Comparison of ENCODE assay signal across 1 cellular context in the genomic region with DNA sequence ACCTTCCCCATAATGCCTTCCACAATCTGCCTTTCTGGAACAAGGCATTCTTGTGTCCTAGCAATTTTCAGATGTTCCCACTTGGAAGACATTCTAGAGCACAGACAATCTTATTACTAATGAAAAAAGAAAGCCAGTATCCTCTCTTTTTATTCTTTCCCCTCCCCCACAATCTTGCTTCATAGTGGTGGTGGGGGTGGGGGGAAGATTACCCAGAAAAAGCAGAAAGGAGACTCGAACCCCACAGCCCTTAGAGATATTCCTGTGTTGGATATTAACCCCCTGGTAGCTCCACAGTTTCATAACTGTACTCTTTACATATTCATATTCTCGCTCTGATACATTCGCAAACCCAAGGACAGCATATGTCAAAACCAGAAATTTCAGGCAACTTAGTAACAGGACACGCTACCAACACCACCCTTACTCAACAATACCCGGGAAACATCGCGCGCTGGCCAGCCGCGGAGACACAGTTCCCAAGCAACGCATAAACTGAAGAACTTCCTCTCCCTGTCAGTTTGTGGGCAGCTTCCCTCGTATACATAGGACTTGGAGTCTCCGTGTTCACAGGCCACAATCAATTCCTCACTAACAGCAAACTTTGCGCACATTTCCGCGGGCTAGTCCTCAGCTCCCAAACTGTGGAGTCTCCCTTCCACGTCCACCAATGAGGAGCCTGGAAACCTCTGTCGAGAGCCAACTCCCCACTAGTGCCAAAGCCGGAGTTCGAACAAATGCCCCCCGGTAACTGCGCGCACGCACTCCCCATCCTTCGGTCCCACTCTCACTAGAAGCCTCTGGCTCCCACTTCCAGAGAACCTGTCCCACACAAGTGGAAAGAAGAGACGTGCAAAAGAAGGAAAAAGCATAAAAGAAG.
TF ChIP-seq lines count a peak whose summit lies in the region.

No MANE protein-coding gene starts in this region.

TF ChIP-seq in K562, 482 proteins besides CTCF, POLR2A, EP300 and RAD21 (continued from another document and continues in another):
- TF ChIP-seq TCF7 (IDR thresholded peaks at IDR 0.05; ENCODE audit: borderline replicate concordance) (0 out of 2 replicates have a peak, but pooled peaks have one; percentile 8), CREM (IDR thresholded peaks at IDR 0.05; ENCODE audit: low read depth) (0 out of 2 replicates have a peak, but pooled peaks have one; percentile 33), GATAD2A (IDR thresholded peaks at IDR 0.05) (no peak), HDAC1 (IDR thresholded peaks at IDR 0.05) (no peak), FOXK2 (conservative IDR thresholded peaks at IDR 0.05 in 1 of 2, IDR thresholded peaks at IDR 0.05 in 1 of 2; ENCODE audit: low read depth in 2 of 2) (0 out of 4 replicates have a peak, but pooled peaks of 1 of the 2 experiments have one; percentile 31), CREB1 (IDR thresholded peaks at IDR 0.05) (no peak), CREB1 (CRISPR knock-in tag; IDR thresholded peaks at IDR 0.05) (no peak), FOXA3 (CRISPR knock-in tag; conservative IDR thresholded peaks at IDR 0.05 in 1 of 2, IDR thresholded peaks at IDR 0.05 in 1 of 2) (peak in 1 of 2 experiments; percentile 10; a peak in 1 of 4 replicates), U2AF2 (optimal IDR thresholded peaks at IDR 0.05; ENCODE audit: low read depth, low read length) (no peak), ZNF217 (CRISPR knock-in tag; IDR thresholded peaks at IDR 0.05) (no peak), ATF7 (IDR thresholded peaks at IDR 0.05) (no peak), FOXJ2 (tag; IDR thresholded peaks at IDR 0.05) (peak; percentile 56; the same call in 1 of the 2 replicates), ZFP30 (CRISPR knock-in tag; IDR thresholded peaks at IDR 0.05; ENCODE audit: borderline replicate concordance) (no peak), RFX1 (IDR thresholded peaks at IDR 0.05) (peak; percentile 70), CEBPG (CRISPR knock-in tag; IDR thresholded peaks at IDR 0.05) (peak; percentile 66; the same call in 1 of the 2 replicates), CEBPG (tag; conservative IDR thresholded peaks at IDR 0.05 in 1 of 2, IDR thresholded peaks at IDR 0.05 in 1 of 2) (peak; percentile 74 to 83), BCOR (IDR thresholded peaks at IDR 0.05) (no peak), SETDB1 (IDR thresholded peaks at IDR 0.05; ENCODE audit: low read length) (no peak), NR2C2 (CRISPR knock-in tag; IDR thresholded peaks at IDR 0.05) (no peak; the same call in 1 of the 2 replicates), NR2C2 (tag; IDR thresholded peaks at IDR 0.05) (no peak), CEBPB (tag; IDR thresholded peaks at IDR 0.05) (peak; percentile 92), RCOR1 (IDR thresholded peaks at IDR 0.05; ENCODE audit: borderline replicate concordance in 1 of 2, low read depth in 2 of 2, low read length in 2 of 2) (no peak), HNRNPH1 (optimal IDR thresholded peaks at IDR 0.05; ENCODE audit: low read depth, low read length) (no peak)
- TF ChIP-seq, protein P1, sequence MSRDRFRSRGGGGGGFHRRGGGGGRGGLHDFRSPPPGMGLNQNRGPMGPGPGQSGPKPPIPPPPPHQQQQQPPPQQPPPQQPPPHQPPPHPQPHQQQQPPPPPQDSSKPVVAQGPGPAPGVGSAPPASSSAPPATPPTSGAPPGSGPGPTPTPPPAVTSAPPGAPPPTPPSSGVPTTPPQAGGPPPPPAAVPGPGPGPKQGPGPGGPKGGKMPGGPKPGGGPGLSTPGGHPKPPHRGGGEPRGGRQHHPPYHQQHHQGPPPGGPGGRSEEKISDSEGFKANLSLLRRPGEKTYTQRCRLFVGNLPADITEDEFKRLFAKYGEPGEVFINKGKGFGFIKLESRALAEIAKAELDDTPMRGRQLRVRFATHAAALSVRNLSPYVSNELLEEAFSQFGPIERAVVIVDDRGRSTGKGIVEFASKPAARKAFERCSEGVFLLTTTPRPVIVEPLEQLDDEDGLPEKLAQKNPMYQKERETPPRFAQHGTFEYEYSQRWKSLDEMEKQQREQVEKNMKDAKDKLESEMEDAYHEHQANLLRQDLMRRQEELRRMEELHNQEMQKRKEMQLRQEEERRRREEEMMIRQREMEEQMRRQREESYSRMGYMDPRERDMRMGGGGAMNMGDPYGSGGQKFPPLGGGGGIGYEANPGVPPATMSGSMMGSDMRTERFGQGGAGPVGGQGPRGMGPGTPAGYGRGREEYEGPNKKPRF (IDR thresholded peaks at IDR 0.05; ENCODE audit: low read depth, low read length) = no peak
- TF ChIP-seq, protein P2, sequence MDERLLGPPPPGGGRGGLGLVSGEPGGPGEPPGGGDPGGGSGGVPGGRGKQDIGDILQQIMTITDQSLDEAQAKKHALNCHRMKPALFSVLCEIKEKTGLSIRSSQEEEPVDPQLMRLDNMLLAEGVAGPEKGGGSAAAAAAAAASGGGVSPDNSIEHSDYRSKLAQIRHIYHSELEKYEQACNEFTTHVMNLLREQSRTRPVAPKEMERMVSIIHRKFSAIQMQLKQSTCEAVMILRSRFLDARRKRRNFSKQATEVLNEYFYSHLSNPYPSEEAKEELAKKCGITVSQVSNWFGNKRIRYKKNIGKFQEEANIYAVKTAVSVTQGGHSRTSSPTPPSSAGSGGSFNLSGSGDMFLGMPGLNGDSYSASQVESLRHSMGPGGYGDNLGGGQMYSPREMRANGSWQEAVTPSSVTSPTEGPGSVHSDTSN (CRISPR knock-in tag; IDR thresholded peaks at IDR 0.05; ENCODE audit: low read depth) = no peak
- TF ChIP-seq, protein P2 (tag; conservative IDR thresholded peaks at IDR 0.05; ENCODE audit: low read depth) = no peak
- TF ChIP-seq, protein P3, sequence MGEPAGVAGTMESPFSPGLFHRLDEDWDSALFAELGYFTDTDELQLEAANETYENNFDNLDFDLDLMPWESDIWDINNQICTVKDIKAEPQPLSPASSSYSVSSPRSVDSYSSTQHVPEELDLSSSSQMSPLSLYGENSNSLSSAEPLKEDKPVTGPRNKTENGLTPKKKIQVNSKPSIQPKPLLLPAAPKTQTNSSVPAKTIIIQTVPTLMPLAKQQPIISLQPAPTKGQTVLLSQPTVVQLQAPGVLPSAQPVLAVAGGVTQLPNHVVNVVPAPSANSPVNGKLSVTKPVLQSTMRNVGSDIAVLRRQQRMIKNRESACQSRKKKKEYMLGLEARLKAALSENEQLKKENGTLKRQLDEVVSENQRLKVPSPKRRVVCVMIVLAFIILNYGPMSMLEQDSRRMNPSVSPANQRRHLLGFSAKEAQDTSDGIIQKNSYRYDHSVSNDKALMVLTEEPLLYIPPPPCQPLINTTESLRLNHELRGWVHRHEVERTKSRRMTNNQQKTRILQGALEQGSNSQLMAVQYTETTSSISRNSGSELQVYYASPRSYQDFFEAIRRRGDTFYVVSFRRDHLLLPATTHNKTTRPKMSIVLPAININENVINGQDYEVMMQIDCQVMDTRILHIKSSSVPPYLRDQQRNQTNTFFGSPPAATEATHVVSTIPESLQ (CRISPR knock-in tag; IDR thresholded peaks at IDR 0.05) = peak; percentile 39; the same call in 1 of the 2 replicates
- TF ChIP-seq, protein P4, sequence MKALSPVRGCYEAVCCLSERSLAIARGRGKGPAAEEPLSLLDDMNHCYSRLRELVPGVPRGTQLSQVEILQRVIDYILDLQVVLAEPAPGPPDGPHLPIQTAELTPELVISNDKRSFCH (CRISPR knock-in tag; IDR thresholded peaks at IDR 0.05) = no peak
- TF ChIP-seq, protein P4 (tag; IDR thresholded peaks at IDR 0.05) = no peak
- TF ChIP-seq, protein P5, sequence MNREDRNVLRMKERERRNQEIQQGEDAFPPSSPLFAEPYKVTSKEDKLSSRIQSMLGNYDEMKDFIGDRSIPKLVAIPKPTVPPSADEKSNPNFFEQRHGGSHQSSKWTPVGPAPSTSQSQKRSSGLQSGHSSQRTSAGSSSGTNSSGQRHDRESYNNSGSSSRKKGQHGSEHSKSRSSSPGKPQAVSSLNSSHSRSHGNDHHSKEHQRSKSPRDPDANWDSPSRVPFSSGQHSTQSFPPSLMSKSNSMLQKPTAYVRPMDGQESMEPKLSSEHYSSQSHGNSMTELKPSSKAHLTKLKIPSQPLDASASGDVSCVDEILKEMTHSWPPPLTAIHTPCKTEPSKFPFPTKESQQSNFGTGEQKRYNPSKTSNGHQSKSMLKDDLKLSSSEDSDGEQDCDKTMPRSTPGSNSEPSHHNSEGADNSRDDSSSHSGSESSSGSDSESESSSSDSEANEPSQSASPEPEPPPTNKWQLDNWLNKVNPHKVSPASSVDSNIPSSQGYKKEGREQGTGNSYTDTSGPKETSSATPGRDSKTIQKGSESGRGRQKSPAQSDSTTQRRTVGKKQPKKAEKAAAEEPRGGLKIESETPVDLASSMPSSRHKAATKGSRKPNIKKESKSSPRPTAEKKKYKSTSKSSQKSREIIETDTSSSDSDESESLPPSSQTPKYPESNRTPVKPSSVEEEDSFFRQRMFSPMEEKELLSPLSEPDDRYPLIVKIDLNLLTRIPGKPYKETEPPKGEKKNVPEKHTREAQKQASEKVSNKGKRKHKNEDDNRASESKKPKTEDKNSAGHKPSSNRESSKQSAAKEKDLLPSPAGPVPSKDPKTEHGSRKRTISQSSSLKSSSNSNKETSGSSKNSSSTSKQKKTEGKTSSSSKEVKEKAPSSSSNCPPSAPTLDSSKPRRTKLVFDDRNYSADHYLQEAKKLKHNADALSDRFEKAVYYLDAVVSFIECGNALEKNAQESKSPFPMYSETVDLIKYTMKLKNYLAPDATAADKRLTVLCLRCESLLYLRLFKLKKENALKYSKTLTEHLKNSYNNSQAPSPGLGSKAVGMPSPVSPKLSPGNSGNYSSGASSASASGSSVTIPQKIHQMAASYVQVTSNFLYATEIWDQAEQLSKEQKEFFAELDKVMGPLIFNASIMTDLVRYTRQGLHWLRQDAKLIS (CRISPR knock-in tag; IDR thresholded peaks at IDR 0.05) = 0 out of 2 replicates have a peak, but pooled peaks have one; percentile 34
- TF ChIP-seq, protein P6, sequence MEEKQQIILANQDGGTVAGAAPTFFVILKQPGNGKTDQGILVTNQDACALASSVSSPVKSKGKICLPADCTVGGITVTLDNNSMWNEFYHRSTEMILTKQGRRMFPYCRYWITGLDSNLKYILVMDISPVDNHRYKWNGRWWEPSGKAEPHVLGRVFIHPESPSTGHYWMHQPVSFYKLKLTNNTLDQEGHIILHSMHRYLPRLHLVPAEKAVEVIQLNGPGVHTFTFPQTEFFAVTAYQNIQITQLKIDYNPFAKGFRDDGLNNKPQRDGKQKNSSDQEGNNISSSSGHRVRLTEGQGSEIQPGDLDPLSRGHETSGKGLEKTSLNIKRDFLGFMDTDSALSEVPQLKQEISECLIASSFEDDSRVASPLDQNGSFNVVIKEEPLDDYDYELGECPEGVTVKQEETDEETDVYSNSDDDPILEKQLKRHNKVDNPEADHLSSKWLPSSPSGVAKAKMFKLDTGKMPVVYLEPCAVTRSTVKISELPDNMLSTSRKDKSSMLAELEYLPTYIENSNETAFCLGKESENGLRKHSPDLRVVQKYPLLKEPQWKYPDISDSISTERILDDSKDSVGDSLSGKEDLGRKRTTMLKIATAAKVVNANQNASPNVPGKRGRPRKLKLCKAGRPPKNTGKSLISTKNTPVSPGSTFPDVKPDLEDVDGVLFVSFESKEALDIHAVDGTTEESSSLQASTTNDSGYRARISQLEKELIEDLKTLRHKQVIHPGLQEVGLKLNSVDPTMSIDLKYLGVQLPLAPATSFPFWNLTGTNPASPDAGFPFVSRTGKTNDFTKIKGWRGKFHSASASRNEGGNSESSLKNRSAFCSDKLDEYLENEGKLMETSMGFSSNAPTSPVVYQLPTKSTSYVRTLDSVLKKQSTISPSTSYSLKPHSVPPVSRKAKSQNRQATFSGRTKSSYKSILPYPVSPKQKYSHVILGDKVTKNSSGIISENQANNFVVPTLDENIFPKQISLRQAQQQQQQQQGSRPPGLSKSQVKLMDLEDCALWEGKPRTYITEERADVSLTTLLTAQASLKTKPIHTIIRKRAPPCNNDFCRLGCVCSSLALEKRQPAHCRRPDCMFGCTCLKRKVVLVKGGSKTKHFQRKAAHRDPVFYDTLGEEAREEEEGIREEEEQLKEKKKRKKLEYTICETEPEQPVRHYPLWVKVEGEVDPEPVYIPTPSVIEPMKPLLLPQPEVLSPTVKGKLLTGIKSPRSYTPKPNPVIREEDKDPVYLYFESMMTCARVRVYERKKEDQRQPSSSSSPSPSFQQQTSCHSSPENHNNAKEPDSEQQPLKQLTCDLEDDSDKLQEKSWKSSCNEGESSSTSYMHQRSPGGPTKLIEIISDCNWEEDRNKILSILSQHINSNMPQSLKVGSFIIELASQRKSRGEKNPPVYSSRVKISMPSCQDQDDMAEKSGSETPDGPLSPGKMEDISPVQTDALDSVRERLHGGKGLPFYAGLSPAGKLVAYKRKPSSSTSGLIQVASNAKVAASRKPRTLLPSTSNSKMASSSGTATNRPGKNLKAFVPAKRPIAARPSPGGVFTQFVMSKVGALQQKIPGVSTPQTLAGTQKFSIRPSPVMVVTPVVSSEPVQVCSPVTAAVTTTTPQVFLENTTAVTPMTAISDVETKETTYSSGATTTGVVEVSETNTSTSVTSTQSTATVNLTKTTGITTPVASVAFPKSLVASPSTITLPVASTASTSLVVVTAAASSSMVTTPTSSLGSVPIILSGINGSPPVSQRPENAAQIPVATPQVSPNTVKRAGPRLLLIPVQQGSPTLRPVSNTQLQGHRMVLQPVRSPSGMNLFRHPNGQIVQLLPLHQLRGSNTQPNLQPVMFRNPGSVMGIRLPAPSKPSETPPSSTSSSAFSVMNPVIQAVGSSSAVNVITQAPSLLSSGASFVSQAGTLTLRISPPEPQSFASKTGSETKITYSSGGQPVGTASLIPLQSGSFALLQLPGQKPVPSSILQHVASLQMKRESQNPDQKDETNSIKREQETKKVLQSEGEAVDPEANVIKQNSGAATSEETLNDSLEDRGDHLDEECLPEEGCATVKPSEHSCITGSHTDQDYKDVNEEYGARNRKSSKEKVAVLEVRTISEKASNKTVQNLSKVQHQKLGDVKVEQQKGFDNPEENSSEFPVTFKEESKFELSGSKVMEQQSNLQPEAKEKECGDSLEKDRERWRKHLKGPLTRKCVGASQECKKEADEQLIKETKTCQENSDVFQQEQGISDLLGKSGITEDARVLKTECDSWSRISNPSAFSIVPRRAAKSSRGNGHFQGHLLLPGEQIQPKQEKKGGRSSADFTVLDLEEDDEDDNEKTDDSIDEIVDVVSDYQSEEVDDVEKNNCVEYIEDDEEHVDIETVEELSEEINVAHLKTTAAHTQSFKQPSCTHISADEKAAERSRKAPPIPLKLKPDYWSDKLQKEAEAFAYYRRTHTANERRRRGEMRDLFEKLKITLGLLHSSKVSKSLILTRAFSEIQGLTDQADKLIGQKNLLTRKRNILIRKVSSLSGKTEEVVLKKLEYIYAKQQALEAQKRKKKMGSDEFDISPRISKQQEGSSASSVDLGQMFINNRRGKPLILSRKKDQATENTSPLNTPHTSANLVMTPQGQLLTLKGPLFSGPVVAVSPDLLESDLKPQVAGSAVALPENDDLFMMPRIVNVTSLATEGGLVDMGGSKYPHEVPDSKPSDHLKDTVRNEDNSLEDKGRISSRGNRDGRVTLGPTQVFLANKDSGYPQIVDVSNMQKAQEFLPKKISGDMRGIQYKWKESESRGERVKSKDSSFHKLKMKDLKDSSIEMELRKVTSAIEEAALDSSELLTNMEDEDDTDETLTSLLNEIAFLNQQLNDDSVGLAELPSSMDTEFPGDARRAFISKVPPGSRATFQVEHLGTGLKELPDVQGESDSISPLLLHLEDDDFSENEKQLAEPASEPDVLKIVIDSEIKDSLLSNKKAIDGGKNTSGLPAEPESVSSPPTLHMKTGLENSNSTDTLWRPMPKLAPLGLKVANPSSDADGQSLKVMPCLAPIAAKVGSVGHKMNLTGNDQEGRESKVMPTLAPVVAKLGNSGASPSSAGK (IDR thresholded peaks at IDR 0.05) = peak; percentile 10; the same call in 1 of the 2 replicates
